In the genomic region with DNA sequence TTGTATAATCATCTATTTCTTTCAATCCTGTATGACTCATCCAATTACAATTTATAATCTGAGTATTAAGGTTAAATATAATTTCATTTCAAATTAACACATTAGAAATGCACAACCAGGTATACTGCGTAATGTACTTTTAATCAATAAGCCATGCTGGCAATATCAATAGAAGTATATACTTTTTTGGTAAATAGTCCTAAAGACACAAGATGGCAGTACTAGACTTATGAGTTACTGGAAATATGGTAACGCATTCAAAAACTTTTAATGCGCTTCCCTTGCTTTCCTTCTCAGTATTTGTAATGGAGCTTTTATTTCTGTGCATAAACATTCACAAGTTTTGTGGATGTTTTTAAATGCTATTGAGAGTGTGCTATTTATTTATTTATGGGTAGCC, we compare ENCODE assay signal across 18 cellular contexts.
DNase-seq lines count a peak whose midpoint lies in the region; TF ChIP-seq lines count a peak whose summit lies in the region.
"Had no signal": no experiment of that assay in that cellular context is flagged by ENCODE, and none has a peak within 500 bp of the region (broad histone marks: within the 10 kb centered on the region; RNA-seq: fewer than 3 reads in every experiment).

No MANE protein-coding gene starts in this region.

- no peak for TF ChIP-seq POLR2A in adrenal gland (IDR thresholded peaks at IDR 0.05)

- no peaks in the 10 kb centered on the region for H3K4me1 ChIP-seq in Loucy (ENCODE audit: insufficient read depth, low read length, poor library complexity, severe bottlenecking)
- no peaks in the 10 kb centered on the region for H3K4me1 ChIP-seq in adrenal gland (replicated peaks in 1 of 2)
- H3K4me1 ChIP-seq: HAP-1 had no signal

- peak; percentile 15 for DNase-seq in DMS53 (lab: John Stamatoyannopoulos, UW)
- no peak for DNase-seq in DMS53 treated with DMSO at 0.1 percent for 48 hours (lab: John Stamatoyannopoulos, UW; ENCODE audit: unreplicated experiment)
- no peak for DNase-seq in adrenal gland
- no peak for DNase-seq in osteocyte (ENCODE audit: extremely low spot score, unreplicated experiment)
- no peak for DNase-seq in ACHN
- DNase-seq in kidney glomerular epithelial cell (lab: John Stamatoyannopoulos, UW) = no peak
- DNase-seq in GM19238 (ENCODE audit: insufficient read length, low spot score) = no peak
- DNase-seq: Calu3; CD4-positive, alpha-beta memory T cell; GDM1; IMR-90; Karpas-422; NCI-H187; NCI-H2107; NCI-H510A; NCI-H774 had no signal

- no peak overlapping the region for H3K4me3 Mint-ChIP-seq in osteocyte (ENCODE audit: unreplicated experiment)
- H3K4me3 Mint-ChIP-seq: CD4-positive, alpha-beta memory T cell had no signal

- H3K36me3 ChIP-seq in Loucy (ENCODE audit: insufficient read depth, low read length) = no peaks in the 10 kb centered on the region
- H3K36me3 ChIP-seq in adrenal gland (replicated peaks in 1 of 2) = no peaks in the 10 kb centered on the region
- H3K36me3 ChIP-seq: HAP-1 had no signal

- H3K9me2 ChIP-seq in Loucy (replicated peaks; ENCODE audit: low read depth, low read length) = no peaks in the 10 kb centered on the region

- no peaks in the 10 kb centered on the region for H3K4me1 Mint-ChIP-seq in osteocyte (ENCODE audit: unreplicated experiment)
- H3K4me1 Mint-ChIP-seq: CD4-positive, alpha-beta memory T cell had no signal

- TF ChIP-seq CTCF in Loucy (conservative IDR thresholded peaks at IDR 0.05; ENCODE audit: low read length) (0 out of 2 replicates have a peak, but pooled peaks have one; percentile 9), adrenal gland (IDR thresholded peaks at IDR 0.05) (peak in 4 of 6 experiments; percentile 16 to 39 (median 31)), osteocyte (IDR thresholded peaks at IDR 0.05) (peak; percentile 23)

- peaks cover 8% of the 10 kb centered on the region for H3K9me3 Mint-ChIP-seq in osteocyte (ENCODE audit: unreplicated experiment)

- H3K27ac Mint-ChIP-seq in osteocyte (ENCODE audit: unreplicated experiment) = no peak overlapping the region
- H3K27ac Mint-ChIP-seq: CD4-positive, alpha-beta memory T cell had no signal

- no peak overlapping the region for H3K4me2 ChIP-seq in Loucy (ENCODE audit: low read depth, low read length, poor library complexity, severe bottlenecking)

- intact Hi-C loops in adrenal gland (cut with DNase I) = no loop called here

- no peak overlapping the region for H3K27ac ChIP-seq in adrenal gland

- H3F3A ChIP-seq in Loucy (ENCODE audit: low read depth) = no peaks in the 10 kb centered on the region

- H3K27me3 Mint-ChIP-seq in osteocyte (ENCODE audit: unreplicated experiment) = no peaks in the 10 kb centered on the region
- H3K27me3 Mint-ChIP-seq: CD4-positive, alpha-beta memory T cell had no signal

- H2AFZ ChIP-seq in Loucy (ENCODE audit: low read length) = no peak overlapping the region

- in situ Hi-C loops in ACHN (cut with HindIII; ENCODE audit: low pct_ligation_motif_present, low pct_unique_long_range_greater_than_20kb, low sequenced_read_pairs) = no loop called here

- no peaks in the 10 kb centered on the region for H3K79me2 ChIP-seq in Loucy (ENCODE audit: insufficient read depth, low read length)

- 70 to 87% (median 77%) methylated on average over 3 of the region's 3 CpGs for WGBS in adrenal gland, 4 donors

- H3K27me3 ChIP-seq in Loucy (ENCODE audit: insufficient read depth, low read length, poor library complexity, severe bottlenecking) = no peaks in the 10 kb centered on the region
- no peaks in the 10 kb centered on the region for H3K27me3 ChIP-seq in adrenal gland

- H3K4me3 ChIP-seq in Loucy (ENCODE audit: low read length, poor library complexity, severe bottlenecking) (no peak overlapping the region), adrenal gland (no peak overlapping the region)
- H3K4me3 ChIP-seq: HAP-1 had no signal

- H3K9me3 ChIP-seq in Loucy (ENCODE audit: insufficient read depth, low read depth, low read length) (no peaks in the 10 kb centered on the region), adrenal gland (replicated peaks in 1 of 3) (no peaks in the 10 kb centered on the region)
- H3K9me3 ChIP-seq: HAP-1 had no signal

- H3K36me3 Mint-ChIP-seq in osteocyte (ENCODE audit: unreplicated experiment) = no peaks in the 10 kb centered on the region
- H3K36me3 Mint-ChIP-seq: CD4-positive, alpha-beta memory T cell had no signal

- H3K9ac ChIP-seq in Loucy (ENCODE audit: low read depth, low read length, poor library complexity, severe bottlenecking) = no peak overlapping the region

- H4K20me1 ChIP-seq in Loucy (ENCODE audit: insufficient read depth, low read length, poor library complexity, severe bottlenecking) = no peaks in the 10 kb centered on the region
